ENCODE assay signal across 27 cellular contexts in the genomic region with DNA sequence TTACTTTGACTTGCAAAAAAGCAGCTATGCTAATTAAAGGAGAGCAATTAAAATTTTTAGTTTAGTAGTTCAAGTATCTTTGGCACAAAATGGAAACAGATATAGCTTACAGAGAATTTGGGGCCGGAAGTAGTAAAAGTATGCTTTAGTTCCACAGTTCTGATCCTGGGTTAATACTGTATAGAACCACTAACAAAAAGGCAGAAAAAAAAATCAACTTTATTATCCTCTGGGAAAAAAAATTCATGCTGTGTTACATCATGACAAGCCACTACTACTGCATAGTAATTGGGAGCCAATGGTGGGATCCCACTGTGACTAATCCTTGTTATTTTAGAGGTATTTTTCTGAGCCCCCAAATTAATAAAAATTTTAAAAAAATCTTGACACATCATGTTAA.
DNase-seq lines count a peak whose midpoint lies in the region.
"Had no signal": no experiment of that assay in that cellular context is flagged by ENCODE, and none has a peak within 500 bp of the region (broad histone marks: within the 10 kb centered on the region; RNA-seq: fewer than 3 reads in every experiment).

No MANE protein-coding gene starts in this region.

- DNase-seq in SK-N-MC (ENCODE audit: low read depth, low spot score) (peak; percentile 92), NCI-H510A (lab: John Stamatoyannopoulos, UW) (no peak)
- DNase-seq: 8988T; ACHN; AML-193; BE2C; C1 segment of cervical spinal cord; Caco-2; Calu3; CD4-positive, alpha-beta memory T cell; CD4-positive, alpha-beta T cell; CD4-positive, CD25-positive, alpha-beta regulatory T cell; CD8-positive, alpha-beta memory T cell; CD8-positive, alpha-beta T cell; COR-L47; DMS 273 treated with DMSO at 0.1 percent for 48 hours; DMS153; DMS53; DMS79; DMS79 treated with DMSO at 0.1 percent for 48 hours; DND-41; EL had no signal

- peak overlapping the region; percentile 3; the same call in 1 of the 2 replicates for H3K4me3 ChIP-seq in SK-N-MC
- H3K4me3 ChIP-seq: A549; BLaER1; BLaER1 treated with 17β-estradiol and CSF1 and Interleukin-3, amounts not matched to agents 10 nM and 100 nM had no signal

- no peak overlapping the region for H3K9ac ChIP-seq in SK-N-MC (ENCODE audit: insufficient read length)
- H3K9ac ChIP-seq: BLaER1; BLaER1 treated with 17β-estradiol and CSF1 and Interleukin-3, amounts not matched to agents 10 nM and 100 nM had no signal

- no peaks in the 10 kb centered on the region for H3K9me3 ChIP-seq in SK-N-MC (ENCODE audit: low read depth, low read length)
- H3K9me3 ChIP-seq: A549; BE2C; BLaER1; BLaER1 treated with 17β-estradiol and CSF1 and Interleukin-3, amounts not matched to agents 10 nM and 100 nM; Caco-2 had no signal

- no peaks in the 10 kb centered on the region for H3K36me3 ChIP-seq in SK-N-MC (ENCODE audit: insufficient read depth, low read length)
- H3K36me3 ChIP-seq: BE2C; BLaER1; BLaER1 treated with 17β-estradiol and CSF1 and Interleukin-3, amounts not matched to agents 10 nM and 100 nM had no signal

- H3K27ac ChIP-seq in SK-N-MC, result peak overlapping the region; percentile 38
- H3K27ac ChIP-seq: 22Rv1; A549; BLaER1; BLaER1 treated with 17β-estradiol and CSF1 and Interleukin-3, amounts not matched to agents 10 nM and 100 nM; C4-2B had no signal
